Comparison of ENCODE assay signal across 8 cellular contexts in the genomic region with DNA sequence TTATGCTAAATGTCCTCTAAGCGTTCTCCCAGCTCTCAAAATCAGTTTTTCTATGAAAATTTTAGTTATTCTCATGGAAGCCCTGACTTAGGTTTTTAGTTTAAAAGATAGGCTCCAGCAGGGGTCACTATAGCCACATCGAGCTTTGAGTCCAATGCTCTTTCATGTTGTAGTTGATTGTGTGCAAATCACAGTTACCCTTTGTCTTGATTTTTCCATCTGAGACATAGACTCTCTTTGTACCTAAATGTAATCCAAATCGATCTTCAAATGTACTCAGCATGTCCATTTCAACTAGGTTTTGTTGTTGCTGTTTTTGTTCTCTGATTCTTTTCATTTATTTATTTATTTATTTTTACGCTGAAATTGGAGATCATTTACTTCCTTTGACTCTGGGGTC. TPM values are rescaled to one million over a fixed set of nuclear protein-coding genes. Genes with fewer than 3 reads are reported as not detected.
DNase-seq lines count a peak whose midpoint lies in the region; ATAC-seq and TF ChIP-seq lines count a peak whose summit lies in the region.

No MANE protein-coding gene starts in this region.

- no peaks in the 10 kb centered on the region for H3K36me3 Mint-ChIP-seq in nephron progenitor cell (ENCODE audit: low read depth)

- TF ChIP-seq CTCF in nephron progenitor cell (IDR thresholded peaks at IDR 0.05) = peak; percentile 74

- no peaks in the 10 kb centered on the region for H3K27me3 Mint-ChIP-seq in nephron progenitor cell (ENCODE audit: low read depth, poor library complexity)

- H3K27ac Mint-ChIP-seq in nephron progenitor cell = no peak overlapping the region

- H3K4me3 Mint-ChIP-seq in nephron progenitor cell = no peak overlapping the region

- ATAC-seq in HG02870 (IDR thresholded peaks at IDR 0.05; ENCODE audit: unreplicated experiment) (peak; percentile 70), esophagus mucosa (peak; percentile 72), GM19328 (IDR thresholded peaks at IDR 0.05; ENCODE audit: unreplicated experiment) (no peak)

- H3K9me3 Mint-ChIP-seq in nephron progenitor cell = no peaks in the 10 kb centered on the region

- DNase-seq in activated gamma-delta T cell treated with Interleukin-2 at 50 U/mL for 16 hours (peak; percentile 29), activated gamma-delta T cell (lab: John Stamatoyannopoulos, UW) (no peak), NCI-H2196 treated with DMSO at 0.1 percent for 48 hours (lab: John Stamatoyannopoulos, UW; ENCODE audit: unreplicated experiment) (peak; percentile 26), nephron progenitor cell (peak; percentile 46)
- peak; percentile 59 for DNase-seq in activated CD4-positive, alpha-beta T cell treated with anti-CD3 and anti-CD28 coated beads for 48 hours

- peaks cover 4% of the 10 kb centered on the region for H3K4me1 Mint-ChIP-seq in nephron progenitor cell

RNA-seq across cellular contexts. Expression of a gene that starts 26.4 kb away (rescaled TPM):
- total RNA-seq in esophagus mucosa = 0.08 TPM
